In genomic region chr19:46503848-46504453, GRCh38 we compare ENCODE assay signal across 16 cellular contexts. TPM values are rescaled to one million over a fixed set of nuclear protein-coding genes. Genes with fewer than 3 reads are reported as not detected.
"Had no signal": no experiment of that assay in that cellular context is flagged by ENCODE, and none has a peak within 500 bp of the region (broad histone marks: within the 10 kb centered on the region; RNA-seq: fewer than 3 reads in every experiment).

No MANE protein-coding gene starts in this region.

- ATAC-seq: activated CD8-positive, alpha-beta T cell treated with anti-CD3 and anti-CD28 coated beads for 36 hours; activated naive CD8-positive, alpha-beta T cell treated with anti-CD3 and anti-CD28 coated beads, Interleukin-2, amount 50 U/mL, for 24 hours; effector memory CD8-positive, alpha-beta T cell; lower lobe of right lung; sciatic nerve; stimulated activated naive B cell treated with anti-CD40 and anti-IgM and Interleukin-4, amounts not matched to agents 10 μg/mL and 1 μg/mL and 100 μg/mL, for 72 hours had no signal

- H3K36me3 ChIP-seq: lower lobe of right lung, spleen had no signal

- H3K9me3 ChIP-seq: lower lobe of right lung, spleen had no signal

- H3K4me1 Mint-ChIP-seq: activated naive CD8-positive, alpha-beta T cell treated with anti-CD3 and anti-CD28 coated beads, Interleukin-2, amount 50 U/mL, for 24 hours; central memory CD8-positive, alpha-beta T cell had no signal

- H3K27ac Mint-ChIP-seq: activated CD8-positive, alpha-beta T cell treated with anti-CD3 and anti-CD28 coated beads for 36 hours; activated naive CD8-positive, alpha-beta T cell treated with anti-CD3 and anti-CD28 coated beads, Interleukin-2, amount 50 U/mL, for 24 hours; dendritic cell treated with granulocyte-macrophage colony-stimulating factor and Interleukin-4, amounts not matched to agents 40 ng/mL and 50 ng/mL, for 4 days; effector memory CD8-positive, alpha-beta T cell; naive B cell; stimulated activated naive B cell treated with anti-CD40 and anti-IgM and Interleukin-4, amounts not matched to agents 10 μg/mL and 1 μg/mL and 100 μg/mL, for 72 hours; type B pancreatic cell had no signal

- H3K27ac ChIP-seq: lower lobe of right lung, spleen had no signal

- DNase-seq: activated CD4-positive, alpha-beta T cell treated with anti-CD3 and anti-CD28 coated beads for 4 hours; activated CD8-positive, alpha-beta memory T cell treated with anti-CD3 and anti-CD28 coated beads, Interleukin-2, amount 50 U/mL, for 4 hours; activated CD8-positive, alpha-beta T cell treated with anti-CD3 and anti-CD28 coated beads for 36 hours; activated naive CD4-positive, alpha-beta T cell treated with Interleukin-2 at 50 U/mL for 16 hours; activated naive CD8-positive, alpha-beta T cell treated with anti-CD3 and anti-CD28 coated beads, Interleukin-2, amount 50 U/mL, for 24 hours; effector memory CD8-positive, alpha-beta T cell; lower lobe of right lung; naive B cell; spleen; stimulated activated CD4-positive, alpha-beta T cell treated with anti-CD3 and anti-CD28 coated beads, Interleukin-1b, Interleukin-23, amount 100 ng/mL, for 48 hours; stimulated activated naive B cell treated with anti-CD40 and anti-IgM and Interleukin-4, amounts not matched to agents 10 μg/mL and 1 μg/mL and 100 μg/mL, for 72 hours had no signal

- H3K36me3 Mint-ChIP-seq: naive B cell; stimulated activated naive B cell treated with anti-CD40 and anti-IgM and Interleukin-4, amounts not matched to agents 10 μg/mL and 1 μg/mL and 100 μg/mL, for 72 hours; type B pancreatic cell had no signal

- H3K9me3 Mint-ChIP-seq: activated CD8-positive, alpha-beta T cell treated with anti-CD3 and anti-CD28 coated beads for 36 hours; activated naive CD8-positive, alpha-beta T cell treated with anti-CD3 and anti-CD28 coated beads, Interleukin-2, amount 50 U/mL, for 24 hours; central memory CD8-positive, alpha-beta T cell; dendritic cell treated with granulocyte-macrophage colony-stimulating factor and Interleukin-4, amounts not matched to agents 40 ng/mL and 50 ng/mL, for 4 days; effector memory CD8-positive, alpha-beta T cell; naive B cell; stimulated activated naive B cell treated with anti-CD40 and anti-IgM and Interleukin-4, amounts not matched to agents 10 μg/mL and 1 μg/mL and 100 μg/mL, for 72 hours; type B pancreatic cell had no signal

- H3K4me3 Mint-ChIP-seq: activated CD8-positive, alpha-beta T cell treated with anti-CD3 and anti-CD28 coated beads for 36 hours; activated naive CD8-positive, alpha-beta T cell treated with anti-CD3 and anti-CD28 coated beads, Interleukin-2, amount 50 U/mL, for 24 hours; central memory CD8-positive, alpha-beta T cell; dendritic cell treated with granulocyte-macrophage colony-stimulating factor and Interleukin-4, amounts not matched to agents 40 ng/mL and 50 ng/mL, for 4 days; effector memory CD8-positive, alpha-beta T cell; naive B cell; stimulated activated naive B cell treated with anti-CD40 and anti-IgM and Interleukin-4, amounts not matched to agents 10 μg/mL and 1 μg/mL and 100 μg/mL, for 72 hours; type B pancreatic cell had no signal

- H3K4me1 ChIP-seq: lower lobe of right lung, spleen had no signal

- H3K4me3 ChIP-seq: lower lobe of right lung, spleen had no signal

RNA-seq across cellular contexts. Expression of gene PNMA8B, which starts 8.3 kb away (rescaled TPM):
- total RNA-seq: activated CD8-positive, alpha-beta T cell treated with anti-CD3 and anti-CD28 coated beads for 36 hours; T-helper 1 cell treated with Interleukin-12 subunit alpha and Interleukin-12 subunit beta and Interleukin-4 antibody, amounts not matched to agents 30 ng/mL and 1 ng/mL, for 36 hours had no signal

RNA-seq across cellular contexts. Expression of gene PNMA8A, which starts 32.6 kb away (rescaled TPM):
- total RNA-seq: activated CD8-positive, alpha-beta T cell treated with anti-CD3 and anti-CD28 coated beads for 36 hours; T-helper 1 cell treated with Interleukin-12 subunit alpha and Interleukin-12 subunit beta and Interleukin-4 antibody, amounts not matched to agents 30 ng/mL and 1 ng/mL, for 36 hours had no signal
